In genomic region chr5:95284512-95285405, GRCh38 we compare ENCODE assay signal across 1 cellular context.
TF ChIP-seq lines count a peak whose summit lies in the region.

MCTP1 (minus strand) TSS chr5:95285094.

TF ChIP-seq in HepG2, 621 proteins besides CTCF, POLR2A, EP300 and RAD21 (continued from another document):
- peak; percentile 99 for TF ChIP-seq ZNF800 (CRISPR knock-in tag; IDR thresholded peaks at IDR 0.05)
- TF ChIP-seq UBTF (CRISPR knock-in tag; IDR thresholded peaks at IDR 0.05): peak; percentile 68
- TF ChIP-seq MNT (IDR thresholded peaks at IDR 0.05): no peak
- peak; percentile 24; the same call in 1 of the 2 replicates for TF ChIP-seq GABPB1 (CRISPR knock-in tag; IDR thresholded peaks at IDR 0.05)
- peak; percentile 55 for TF ChIP-seq HNRNPLL (IDR thresholded peaks at IDR 0.05; ENCODE audit: low read depth, low read length, poor library complexity, severe bottlenecking)
- TF ChIP-seq ZNF687 (CRISPR knock-in tag; IDR thresholded peaks at IDR 0.05): peak; percentile 42
- TF ChIP-seq TFAP4 (IDR thresholded peaks at IDR 0.05; ENCODE audit: borderline replicate concordance, low read depth): 0 out of 2 replicates have a peak, but pooled peaks have one; percentile 7
- peak; percentile 60; the same call in 1 of the 2 replicates for TF ChIP-seq MYPOP (CRISPR knock-in tag; IDR thresholded peaks at IDR 0.05)
